ENCODE assay signal across 12 cellular contexts in genomic region chr6:14441371-14441781, GRCh38.
DNase-seq lines count a peak whose midpoint lies in the region; ATAC-seq and TF ChIP-seq lines count a peak whose summit lies in the region.
"Had no signal": no experiment of that assay in that cellular context is flagged by ENCODE, and none has a peak within 500 bp of the region (broad histone marks: within the 10 kb centered on the region; RNA-seq: fewer than 3 reads in every experiment).

No MANE protein-coding gene starts in this region.

- H3K4me3 ChIP-seq in GM23338 (no peak overlapping the region), gastrocnemius medialis (peak overlapping the region in 2 of 4 donors; percentile 19 to 37)
- H3K4me3 ChIP-seq: adrenal gland had no signal

- no peak for TF ChIP-seq POLR2A in gastrocnemius medialis (IDR thresholded peaks at IDR 0.05)

- no peak for TF ChIP-seq CTCF in GM23338 (conservative IDR thresholded peaks at IDR 0.05; ENCODE audit: low read depth in 2 of 2)
- TF ChIP-seq CTCF in gastrocnemius medialis (IDR thresholded peaks at IDR 0.05 in 4 of 5, conservative IDR thresholded peaks at IDR 0.05 in 1 of 5) = no peak
- no peak for TF ChIP-seq CTCF in MCF 10A (IDR thresholded peaks at IDR 0.05; ENCODE audit: unreplicated experiment)

- no peaks in the 10 kb centered on the region for H3K27me3 ChIP-seq in GM23338 (ENCODE audit: insufficient read depth)
- no peaks in the 10 kb centered on the region for H3K27me3 ChIP-seq in gastrocnemius medialis
- H3K27me3 ChIP-seq: adrenal gland had no signal

- H3K4me1 ChIP-seq in GM23338 (ENCODE audit: insufficient read depth) (peaks cover 10% of the 10 kb centered on the region), gastrocnemius medialis (peaks cover 18 to 29% of the 10 kb centered on the region in 2 donors)
- H3K4me1 ChIP-seq: adrenal gland had no signal

- 0 out of 2 replicates have a peak overlapping the region, but pooled peaks have one; percentile 10 for H2AFZ ChIP-seq in GM23338

- peak overlapping the region; percentile 27; the same call in 1 of the 2 replicates for H3K27ac ChIP-seq in GM23338 (ENCODE audit: low read depth)
- peak overlapping the region; percentile 41 to 66 (median 50) for H3K27ac ChIP-seq in gastrocnemius medialis

- CTCF ChIA-PET in MCF 10A (lab: Yijun Ruan, JAX) = no interaction called here

- H3K9me2 ChIP-seq in GM23338 (ENCODE audit: insufficient read depth) = peaks cover 11% of the 10 kb centered on the region

- H3K4me3 Mint-ChIP-seq in GM23338 (no peak overlapping the region), MCF 10A (ENCODE audit: unreplicated experiment) (no peak overlapping the region)

- intact Hi-C loops in Right ventricle myocardium superior (cut with DNase I) (no loop called here), gastrocnemius medialis (cut with DNase I; ENCODE audit: low total_unique reads) (loop anchor here (5.0 kb wide), 1 partner anchor 101 kb away; no protein-coding TSS in a partner anchor), MCF 10A (cut with micrococcal nuclease) (no loop called here)

- no peaks in the 10 kb centered on the region for H4K20me1 ChIP-seq in GM23338 (replicated peaks; ENCODE audit: insufficient read depth)

- in situ Hi-C loops in gastrocnemius medialis (cut with MboI; ENCODE audit: low sequenced_read_pairs in 4 of 4) = no loop called here

- DNase-seq in GM23338 (ENCODE audit: low spot score) (no peak), NCI-H524 (lab: John Stamatoyannopoulos, UW) (peak; percentile 14 to 66), Right ventricle myocardium superior (no peak), gastrocnemius medialis (peak; percentile 28 to 35), MCF 10A (ENCODE audit: unreplicated experiment) (no peak), iPS-NIHi7 (ENCODE audit: extremely low spot score) (no peak)
- DNase-seq: adrenal gland; DND-41; mesendoderm; stimulated activated CD4-positive, alpha-beta T cell treated with anti-CD3 and anti-CD28 coated beads, Interleukin-4, amount 100 ng/mL, for 1 hour had no signal

- H3K4me1 Mint-ChIP-seq in GM23338 = peaks cover 13% of the 10 kb centered on the region; the same call in 2 of the 3 replicates
- no peaks in the 10 kb centered on the region for H3K4me1 Mint-ChIP-seq in MCF 10A (ENCODE audit: insufficient read depth, unreplicated experiment)

- H3K27ac Mint-ChIP-seq in GM23338 = no peak overlapping the region
- H3K27ac Mint-ChIP-seq in MCF 10A (ENCODE audit: low read depth, unreplicated experiment) = no peak overlapping the region

- H3K4me2 ChIP-seq in GM23338 = no peak overlapping the region

- BruUV-seq in MCF 10A (replicated peaks; lab: Mats Ljungman, UMichigan) = no TSS peak

- ATAC-seq in GM23338 = peak; percentile 67
- ATAC-seq in Right ventricle myocardium superior (ENCODE audit: poor library complexity) = peak; percentile 94
- peak; percentile 92 to 96 for ATAC-seq in gastrocnemius medialis
- ATAC-seq in GM21576 (IDR thresholded peaks at IDR 0.05; ENCODE audit: unreplicated experiment) = no peak
- no peak for ATAC-seq in GM21390 (IDR thresholded peaks at IDR 0.05; ENCODE audit: unreplicated experiment)

- no peaks in the 10 kb centered on the region for H3K36me3 ChIP-seq in GM23338 (ENCODE audit: insufficient read depth)
- H3K36me3 ChIP-seq in gastrocnemius medialis = no peaks in the 10 kb centered on the region
- H3K36me3 ChIP-seq: adrenal gland had no signal

- peaks cover 4% of the 10 kb centered on the region; the same call in 1 of the 2 replicates for H3F3A ChIP-seq in GM23338 (replicated peaks; ENCODE audit: low read depth)

- H3K27me3 Mint-ChIP-seq in GM23338 (ENCODE audit: insufficient read depth, low read depth, poor library complexity) (no peaks in the 10 kb centered on the region), MCF 10A (ENCODE audit: insufficient read depth, unreplicated experiment) (no peaks in the 10 kb centered on the region)

- H3K79me2 ChIP-seq in GM23338 (replicated peaks; ENCODE audit: insufficient read depth) = no peaks in the 10 kb centered on the region

- H3K9me3 Mint-ChIP-seq in GM23338 (0 out of 3 replicates have a peak, but pooled peaks cover 2% of the 10 kb centered on the region), MCF 10A (ENCODE audit: unreplicated experiment) (no peaks in the 10 kb centered on the region)

- no peaks in the 10 kb centered on the region for H3K9me3 ChIP-seq in gastrocnemius medialis
- H3K9me3 ChIP-seq: adrenal gland had no signal

- 0 out of 3 replicates have a peak, but pooled peaks cover 3% of the 10 kb centered on the region for H3K36me3 Mint-ChIP-seq in GM23338 (ENCODE audit: low read depth)
- no peaks in the 10 kb centered on the region for H3K36me3 Mint-ChIP-seq in MCF 10A (ENCODE audit: insufficient read depth, unreplicated experiment)

- POLR2A ChIA-PET in MCF 10A (lab: Yijun Ruan, JAX) = no interaction called here

TF ChIP-seq in GM23338, 12 proteins besides CTCF, POLR2A, EP300 and RAD21 (continues in another document):
- TF ChIP-seq ZNF114 (CRISPR knock-in tag; IDR thresholded peaks at IDR 0.05) (no peak), JUNB (IDR thresholded peaks at IDR 0.05; ENCODE audit: unreplicated experiment) (no peak), EZH2 (IDR thresholded peaks at IDR 0.05; ENCODE audit: low read depth, unreplicated experiment) (no peak), NANOG (IDR thresholded peaks at IDR 0.05; ENCODE audit: borderline replicate concordance) (no peak), STAT1 (IDR thresholded peaks at IDR 0.05; ENCODE audit: unreplicated experiment) (no peak), ETS1 (IDR thresholded peaks at IDR 0.05) (no peak), ZNF331 (CRISPR knock-in tag; IDR thresholded peaks at IDR 0.05; ENCODE audit: low read depth) (no peak), CREB1 (CRISPR knock-in tag; IDR thresholded peaks at IDR 0.05; ENCODE audit: low read depth) (no peak)
- TF ChIP-seq, protein P1, sequence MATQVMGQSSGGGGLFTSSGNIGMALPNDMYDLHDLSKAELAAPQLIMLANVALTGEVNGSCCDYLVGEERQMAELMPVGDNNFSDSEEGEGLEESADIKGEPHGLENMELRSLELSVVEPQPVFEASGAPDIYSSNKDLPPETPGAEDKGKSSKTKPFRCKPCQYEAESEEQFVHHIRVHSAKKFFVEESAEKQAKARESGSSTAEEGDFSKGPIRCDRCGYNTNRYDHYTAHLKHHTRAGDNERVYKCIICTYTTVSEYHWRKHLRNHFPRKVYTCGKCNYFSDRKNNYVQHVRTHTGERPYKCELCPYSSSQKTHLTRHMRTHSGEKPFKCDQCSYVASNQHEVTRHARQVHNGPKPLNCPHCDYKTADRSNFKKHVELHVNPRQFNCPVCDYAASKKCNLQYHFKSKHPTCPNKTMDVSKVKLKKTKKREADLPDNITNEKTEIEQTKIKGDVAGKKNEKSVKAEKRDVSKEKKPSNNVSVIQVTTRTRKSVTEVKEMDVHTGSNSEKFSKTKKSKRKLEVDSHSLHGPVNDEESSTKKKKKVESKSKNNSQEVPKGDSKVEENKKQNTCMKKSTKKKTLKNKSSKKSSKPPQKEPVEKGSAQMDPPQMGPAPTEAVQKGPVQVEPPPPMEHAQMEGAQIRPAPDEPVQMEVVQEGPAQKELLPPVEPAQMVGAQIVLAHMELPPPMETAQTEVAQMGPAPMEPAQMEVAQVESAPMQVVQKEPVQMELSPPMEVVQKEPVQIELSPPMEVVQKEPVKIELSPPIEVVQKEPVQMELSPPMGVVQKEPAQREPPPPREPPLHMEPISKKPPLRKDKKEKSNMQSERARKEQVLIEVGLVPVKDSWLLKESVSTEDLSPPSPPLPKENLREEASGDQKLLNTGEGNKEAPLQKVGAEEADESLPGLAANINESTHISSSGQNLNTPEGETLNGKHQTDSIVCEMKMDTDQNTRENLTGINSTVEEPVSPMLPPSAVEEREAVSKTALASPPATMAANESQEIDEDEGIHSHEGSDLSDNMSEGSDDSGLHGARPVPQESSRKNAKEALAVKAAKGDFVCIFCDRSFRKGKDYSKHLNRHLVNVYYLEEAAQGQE (IDR thresholded peaks at IDR 0.05; ENCODE audit: unreplicated experiment) = no peak

Comparison
In these comparisons a context has a peak if more than half of its experiments do, and no peak if none do; other contexts are left out.
1. ATAC-seq: peak in GM23338 (single experiment), Right ventricle myocardium superior (single experiment) and gastrocnemius medialis (2 of 2); none in GM21576 (single experiment) and GM21390 (single experiment).
2. DNase-seq: peak in NCI-H524 (2 of 2) and gastrocnemius medialis (2 of 2); none in GM23338 (single experiment), Right ventricle myocardium superior (single experiment), MCF 10A (single experiment) and iPS-NIHi7 (single experiment).